In the genomic region with DNA sequence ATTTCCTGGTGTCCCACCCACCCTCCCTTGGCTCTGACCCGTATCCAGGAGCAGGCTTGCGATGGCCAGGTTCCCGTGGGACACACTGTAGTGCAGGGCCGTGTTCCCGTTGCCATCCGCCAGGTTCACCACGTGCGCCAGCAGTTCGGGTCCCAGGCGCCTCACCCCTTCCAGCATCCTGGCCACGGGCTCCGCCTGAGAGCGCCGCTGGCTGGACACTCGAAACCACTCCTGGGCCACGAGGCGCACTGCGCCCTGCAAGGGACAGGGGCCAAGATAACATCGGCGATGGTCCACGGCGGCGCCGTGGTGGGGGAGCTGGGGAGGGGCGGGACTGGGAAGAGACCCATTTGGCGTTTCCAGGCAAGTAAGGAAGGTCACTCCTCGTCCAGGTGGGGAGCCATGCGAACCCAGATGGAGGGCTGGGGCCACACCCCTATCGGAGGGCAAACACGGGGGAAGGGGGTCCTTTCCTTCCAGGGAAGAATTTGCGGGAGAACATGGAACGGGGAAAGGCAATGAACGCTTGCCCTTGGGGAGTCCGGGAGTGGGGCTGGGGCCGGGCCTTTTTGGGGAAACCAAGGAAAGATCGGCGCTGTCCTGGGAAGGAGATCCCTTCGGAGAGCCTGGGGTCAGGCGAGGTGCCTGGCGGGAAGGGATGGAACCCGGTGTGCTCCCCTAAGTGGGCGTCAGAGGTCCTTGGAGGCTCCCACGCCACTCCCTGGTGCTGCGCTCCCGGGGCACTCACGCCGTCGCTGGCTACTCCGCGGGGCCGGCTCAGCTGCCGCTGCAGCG, we compare ENCODE assay signal across 1 cellular context.
TF ChIP-seq lines count a peak whose summit lies in the region.

No MANE protein-coding gene starts in this region.

TF ChIP-seq in GM23338, 12 proteins besides CTCF, POLR2A, EP300 and RAD21 (continued from another document):
- TF ChIP-seq, protein P1, sequence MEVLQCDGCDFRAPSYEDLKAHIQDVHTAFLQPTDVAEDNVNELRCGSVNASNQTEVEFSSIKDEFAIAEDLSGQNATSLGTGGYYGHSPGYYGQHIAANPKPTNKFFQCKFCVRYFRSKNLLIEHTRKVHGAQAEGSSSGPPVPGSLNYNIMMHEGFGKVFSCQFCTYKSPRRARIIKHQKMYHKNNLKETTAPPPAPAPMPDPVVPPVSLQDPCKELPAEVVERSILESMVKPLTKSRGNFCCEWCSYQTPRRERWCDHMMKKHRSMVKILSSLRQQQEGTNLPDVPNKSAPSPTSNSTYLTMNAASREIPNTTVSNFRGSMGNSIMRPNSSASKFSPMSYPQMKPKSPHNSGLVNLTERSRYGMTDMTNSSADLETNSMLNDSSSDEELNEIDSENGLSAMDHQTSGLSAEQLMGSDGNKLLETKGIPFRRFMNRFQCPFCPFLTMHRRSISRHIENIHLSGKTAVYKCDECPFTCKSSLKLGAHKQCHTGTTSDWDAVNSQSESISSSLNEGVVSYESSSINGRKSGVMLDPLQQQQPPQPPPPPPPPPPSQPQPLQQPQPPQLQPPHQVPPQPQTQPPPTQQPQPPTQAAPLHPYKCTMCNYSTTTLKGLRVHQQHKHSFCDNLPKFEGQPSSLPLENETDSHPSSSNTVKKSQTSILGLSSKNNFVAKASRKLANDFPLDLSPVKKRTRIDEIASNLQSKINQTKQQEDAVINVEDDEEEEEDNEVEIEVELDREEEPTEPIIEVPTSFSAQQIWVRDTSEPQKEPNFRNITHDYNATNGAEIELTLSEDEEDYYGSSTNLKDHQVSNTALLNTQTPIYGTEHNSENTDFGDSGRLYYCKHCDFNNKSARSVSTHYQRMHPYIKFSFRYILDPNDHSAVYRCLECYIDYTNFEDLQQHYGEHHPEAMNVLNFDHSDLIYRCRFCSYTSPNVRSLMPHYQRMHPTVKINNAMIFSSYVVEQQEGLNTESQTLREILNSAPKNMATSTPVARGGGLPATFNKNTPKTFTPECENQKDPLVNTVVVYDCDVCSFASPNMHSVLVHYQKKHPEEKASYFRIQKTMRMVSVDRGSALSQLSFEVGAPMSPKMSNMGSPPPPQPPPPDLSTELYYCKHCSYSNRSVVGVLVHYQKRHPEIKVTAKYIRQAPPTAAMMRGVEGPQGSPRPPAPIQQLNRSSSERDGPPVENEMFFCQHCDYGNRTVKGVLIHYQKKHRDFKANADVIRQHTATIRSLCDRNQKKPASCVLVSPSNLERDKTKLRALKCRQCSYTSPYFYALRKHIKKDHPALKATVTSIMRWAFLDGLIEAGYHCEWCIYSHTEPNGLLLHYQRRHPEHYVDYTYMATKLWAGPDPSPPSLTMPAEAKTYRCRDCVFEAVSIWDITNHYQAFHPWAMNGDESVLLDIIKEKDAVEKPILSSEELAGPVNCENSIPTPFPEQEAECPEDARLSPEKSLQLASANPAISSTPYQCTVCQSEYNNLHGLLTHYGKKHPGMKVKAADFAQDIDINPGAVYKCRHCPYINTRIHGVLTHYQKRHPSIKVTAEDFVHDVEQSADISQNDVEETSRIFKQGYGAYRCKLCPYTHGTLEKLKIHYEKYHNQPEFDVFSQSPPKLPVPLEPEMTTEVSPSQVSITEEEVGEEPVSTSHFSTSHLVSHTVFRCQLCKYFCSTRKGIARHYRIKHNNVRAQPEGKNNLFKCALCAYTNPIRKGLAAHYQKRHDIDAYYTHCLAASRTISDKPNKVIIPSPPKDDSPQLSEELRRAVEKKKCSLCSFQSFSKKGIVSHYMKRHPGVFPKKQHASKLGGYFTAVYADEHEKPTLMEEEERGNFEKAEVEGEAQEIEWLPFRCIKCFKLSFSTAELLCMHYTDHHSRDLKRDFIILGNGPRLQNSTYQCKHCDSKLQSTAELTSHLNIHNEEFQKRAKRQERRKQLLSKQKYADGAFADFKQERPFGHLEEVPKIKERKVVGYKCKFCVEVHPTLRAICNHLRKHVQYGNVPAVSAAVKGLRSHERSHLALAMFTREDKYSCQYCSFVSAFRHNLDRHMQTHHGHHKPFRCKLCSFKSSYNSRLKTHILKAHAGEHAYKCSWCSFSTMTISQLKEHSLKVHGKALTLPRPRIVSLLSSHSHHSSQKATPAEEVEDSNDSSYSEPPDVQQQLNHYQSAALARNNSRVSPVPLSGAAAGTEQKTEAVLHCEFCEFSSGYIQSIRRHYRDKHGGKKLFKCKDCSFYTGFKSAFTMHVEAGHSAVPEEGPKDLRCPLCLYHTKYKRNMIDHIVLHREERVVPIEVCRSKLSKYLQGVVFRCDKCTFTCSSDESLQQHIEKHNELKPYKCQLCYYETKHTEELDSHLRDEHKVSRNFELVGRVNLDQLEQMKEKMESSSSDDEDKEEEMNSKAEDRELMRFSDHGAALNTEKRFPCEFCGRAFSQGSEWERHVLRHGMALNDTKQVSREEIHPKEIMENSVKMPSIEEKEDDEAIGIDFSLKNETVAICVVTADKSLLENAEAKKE (CRISPR knock-in tag; IDR thresholded peaks at IDR 0.05): no peak
